Comparison of ENCODE assay signal across 9 cellular contexts in the genomic region with DNA sequence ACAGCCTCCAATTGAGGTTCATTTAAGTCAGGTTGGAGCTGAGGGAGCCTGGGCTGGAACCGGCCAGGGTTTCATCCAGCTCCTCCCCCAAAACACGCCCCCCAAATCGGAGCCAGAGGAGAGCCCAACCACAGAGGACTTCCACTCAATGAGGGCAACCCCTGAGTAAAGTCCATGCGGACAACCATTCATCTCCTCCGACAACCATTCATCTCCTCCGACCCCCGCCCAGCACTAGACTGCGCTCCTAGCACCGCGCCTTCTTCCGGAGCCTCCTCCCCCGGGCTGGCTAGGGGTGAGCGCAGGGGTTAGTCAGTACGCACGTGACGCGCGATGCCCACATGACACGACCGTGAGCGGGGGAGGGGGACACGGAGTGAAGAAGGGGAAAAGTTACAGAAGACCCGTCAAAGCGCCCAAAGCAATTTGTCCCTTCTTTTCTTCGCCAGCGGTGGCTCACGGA. TPM values are rescaled to one million over a fixed set of nuclear protein-coding genes. Genes with fewer than 3 reads are reported as not detected.
DNase-seq lines count a peak whose midpoint lies in the region; ATAC-seq, FAIRE-seq and TF ChIP-seq lines count a peak whose summit lies in the region.
"Had no signal": no experiment of that assay in that cellular context is flagged by ENCODE, and none has a peak within 500 bp of the region (broad histone marks: within the 10 kb centered on the region; RNA-seq: fewer than 3 reads in every experiment).

No MANE protein-coding gene starts in this region.

- peaks cover 0 to 6% of the 10 kb centered on the region in 2 donors for H3K4me1 ChIP-seq in gastrocnemius medialis

- TF ChIP-seq POLR2A in gastrocnemius medialis (IDR thresholded peaks at IDR 0.05): peak; percentile 57 to 71

- ATAC-seq in gastrocnemius medialis: peak; percentile 77 to 81
- ATAC-seq in HG02623 (IDR thresholded peaks at IDR 0.05; ENCODE audit: unreplicated experiment): no peak

- DNase-seq in NCI-H1417 (lab: John Stamatoyannopoulos, UW) (peak; percentile 34 to 66 (median 62)), NCI-H1417 treated with DMSO at 0.1 percent for 48 hours (lab: John Stamatoyannopoulos, UW) (no peak), NCI-H82 (lab: John Stamatoyannopoulos, UW) (peak; percentile 90), gastrocnemius medialis (peak; percentile 66 to 72), Kasumi-1 (lab: John Stamatoyannopoulos, UW) (no peak)

- intact Hi-C loops in gastrocnemius medialis (cut with DNase I; ENCODE audit: low total_unique reads): loop anchor here (10.0 kb wide), 1 partner anchor 1757 kb away; a partner anchor contains a TSS

- in situ Hi-C loops in gastrocnemius medialis (cut with MboI; ENCODE audit: low sequenced_read_pairs in 4 of 4): no loop called here

- H3K9me3 ChIP-seq in gastrocnemius medialis: no peaks in the 10 kb centered on the region

- no peaks in the 10 kb centered on the region for H3K27me3 ChIP-seq in gastrocnemius medialis

- peak overlapping the region; percentile 98 for H3K27ac ChIP-seq in cingulate gyrus (ENCODE audit: low read depth, low read length)
- peak overlapping the region; percentile 79 to 86 (median 84) for H3K27ac ChIP-seq in gastrocnemius medialis

- no peaks in the 10 kb centered on the region for H3K36me3 ChIP-seq in gastrocnemius medialis

- H3K4me3 ChIP-seq in gastrocnemius medialis: peak overlapping the region; percentile 78 to 91 (median 84)

- TF ChIP-seq CTCF in gastrocnemius medialis (IDR thresholded peaks at IDR 0.05 in 4 of 5, conservative IDR thresholded peaks at IDR 0.05 in 1 of 5): no peak

- peak; percentile 17 for FAIRE-seq in islet of Langerhans (lab: Jason Lieb, UNC)
- FAIRE-seq: A204.1 had no signal

RNA-seq across cellular contexts. Expression of a gene that starts 1.4 kb away (rescaled TPM):
- 1 to 10 TPM in 2 of 4 donors, under 1 TPM in 2; 0.90 to 2.4 (median 0.99) TPM for total RNA-seq in gastrocnemius medialis

Comparison
In these comparisons a context has a peak if more than half of its experiments do, and no peak if none do; other contexts are left out.
1. DNase-seq: peak in NCI-H1417 (3 of 3), NCI-H82 (single experiment) and gastrocnemius medialis (2 of 2); none in NCI-H1417 treated with DMSO at 0.1 percent for 48 hours (single experiment) and Kasumi-1 (0 of 2).